28 cellular contexts compared by ENCODE assay signal in the genomic region with DNA sequence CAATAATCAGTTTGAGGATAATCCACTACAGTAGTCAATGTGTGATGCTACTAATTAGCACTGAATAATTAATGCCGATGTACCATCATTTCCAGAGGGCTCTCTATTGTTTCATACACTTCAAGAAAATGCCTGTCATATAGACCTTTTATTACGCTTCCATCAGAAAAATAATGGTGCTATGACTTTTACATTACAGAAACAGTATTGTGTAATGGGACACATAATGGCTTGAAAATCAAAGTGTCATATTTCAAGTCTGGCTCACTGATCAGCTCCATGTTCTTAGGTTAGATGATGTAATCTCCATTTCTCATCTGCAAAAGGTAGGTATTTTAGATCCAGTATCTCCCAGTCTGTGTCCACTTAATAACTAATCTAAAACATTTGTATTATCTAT.
DNase-seq lines count a peak whose midpoint lies in the region; ATAC-seq, FAIRE-seq and TF ChIP-seq lines count a peak whose summit lies in the region.
"Had no signal": no experiment of that assay in that cellular context is flagged by ENCODE, and none has a peak within 500 bp of the region (broad histone marks: within the 10 kb centered on the region; RNA-seq: fewer than 3 reads in every experiment).

No MANE protein-coding gene starts in this region.

- no peaks in the 10 kb centered on the region for H3K9me3 ChIP-seq in A673 (ENCODE audit: low read depth, low read length, poor library complexity, severe bottlenecking)
- H3K9me3 ChIP-seq: ovary, Peyer's patch, upper lobe of right lung had no signal

- H3K4me1 ChIP-seq in A673 (ENCODE audit: insufficient read depth, low read length, poor library complexity, severe bottlenecking), result peaks cover 5% of the 10 kb centered on the region
- H3K4me1 ChIP-seq: Peyer's patch, upper lobe of right lung had no signal

- TF ChIP-seq CTCF in A673 (conservative IDR thresholded peaks at IDR 0.05; ENCODE audit: low read depth, low read length), result no peak
- no peak for TF ChIP-seq CTCF in bronchial epithelial cell (IDR thresholded peaks at IDR 0.05; ENCODE audit: insufficient read depth, low read length, severe bottlenecking)

- ATAC-seq in stimulated activated naive CD8-positive, alpha-beta T cell treated with anti-CD3 and anti-CD28 coated beads, Interleukin-15, Interleukin-2, amounts not matched to agents 100 U/mL and 50 U/mL, for 24 hours, result no peak
- ATAC-seq in GM21825 (IDR thresholded peaks at IDR 0.05; ENCODE audit: unreplicated experiment), result no peak
- ATAC-seq: activated CD4-positive, alpha-beta T cell treated with anti-CD3 and anti-CD28 coated beads for 36 hours; upper lobe of right lung had no signal

- H3K4me3 ChIP-seq in A673 (ENCODE audit: low read depth, low read length, poor library complexity, severe bottlenecking), result no peak overlapping the region
- no peak overlapping the region for H3K4me3 ChIP-seq in bronchial epithelial cell (ENCODE audit: low read depth, low read length)
- H3K4me3 ChIP-seq: ovary, Peyer's patch, smooth muscle cell, upper lobe of right lung had no signal

- peak; percentile 27 for DNase-seq in DMS 273 (lab: John Stamatoyannopoulos, UW; ENCODE audit: unreplicated experiment)
- DNase-seq in DMS 273 treated with DMSO at 0.1 percent for 48 hours (lab: John Stamatoyannopoulos, UW), result no peak
- DNase-seq in A673 (ENCODE audit: low spot score), result peak; percentile 3
- DNase-seq in NCI-H524 (lab: John Stamatoyannopoulos, UW), result peak; percentile 45 to 76
- DNase-seq in bronchial epithelial cell (ENCODE audit: low read depth), result peak; percentile 15
- DNase-seq in stimulated activated naive CD8-positive, alpha-beta T cell treated with anti-CD3 and anti-CD28 coated beads, Interleukin-15, Interleukin-2, amounts not matched to agents 100 U/mL and 50 U/mL, for 24 hours, result no peak
- DNase-seq in HuH-7 (ENCODE audit: low spot score), result no peak
- DNase-seq: activated CD4-positive, alpha-beta T cell treated with anti-CD3 and anti-CD28 coated beads for 36 hours; amygdala; C1 segment of cervical spinal cord; DND-41; effector CD8-positive, alpha-beta T cell; GF-D8; H9; Karpas-422; NCI-H1694 treated with DMSO at 0.1 percent for 48 hours; NCI-H345; ovary; Peyer's patch; retina; SIG-M5; stimulated activated naive CD4-positive, alpha-beta T cell; upper lobe of right lung had no signal

- no peak for FAIRE-seq in bronchial epithelial cell (lab: Jason Lieb, UNC)
- FAIRE-seq: colon had no signal

- CTCF ChIA-PET in A673 (lab: Charles Lee), result no interaction called here

- H3K36me3 ChIP-seq in A673 (ENCODE audit: insufficient read depth, low read length, poor library complexity, severe bottlenecking) (no peaks in the 10 kb centered on the region), bronchial epithelial cell (ENCODE audit: control insufficient read depth, insufficient read depth, low read length) (no peaks in the 10 kb centered on the region)
- H3K36me3 ChIP-seq: ovary, Peyer's patch, upper lobe of right lung had no signal

- H3K27ac ChIP-seq in A673 (ENCODE audit: low read depth, low read length, poor library complexity, severe bottlenecking), result no peak overlapping the region
- H3K27ac ChIP-seq: 22Rv1, epithelial cell of prostate, ovary, Peyer's patch, upper lobe of right lung had no signal

- no TSS peak for BruUV-seq in A673 (replicated peaks; lab: Mats Ljungman, UMichigan)

- POLR2A ChIA-PET in A673 (lab: Charles Lee; ENCODE audit: low non-redundant PET), result no interaction called here

- intact Hi-C loops in A673 (cut with micrococcal nuclease; ENCODE audit: unreplicated experiment), result no loop called here

- H3K27me3 ChIP-seq in A673 (replicated peaks; ENCODE audit: insufficient read depth, low read depth, low read length, poor library complexity), result no peaks in the 10 kb centered on the region
- no peaks in the 10 kb centered on the region for H3K27me3 ChIP-seq in bronchial epithelial cell (ENCODE audit: control insufficient read depth, insufficient read depth, low read length)
- H3K27me3 ChIP-seq: ovary, Peyer's patch, upper lobe of right lung had no signal

Comparison
In these comparisons a context has a peak if more than half of its experiments do, and no peak if none do; other contexts are left out.
1. DNase-seq: peak in DMS 273 (single experiment), A673 (single experiment), NCI-H524 (2 of 2) and bronchial epithelial cell (single experiment); none in DMS 273 treated with DMSO at 0.1 percent for 48 hours (single experiment), stimulated activated naive CD8-positive, alpha-beta T cell treated with anti-CD3 and anti-CD28 coated beads, Interleukin-15, Interleukin-2, amounts not matched to agents 100 U/mL and 50 U/mL, for 24 hours (single experiment) and HuH-7 (single experiment).